15 cellular contexts compared by ENCODE assay signal in genomic region chr5:177089146-177089545, GRCh38. TPM values are rescaled to one million over a fixed set of nuclear protein-coding genes. Genes with fewer than 3 reads are reported as not detected.
DNase-seq lines count a peak whose midpoint lies in the region; ATAC-seq and TF ChIP-seq lines count a peak whose summit lies in the region.
"Had no signal": no experiment of that assay in that cellular context is flagged by ENCODE, and none has a peak within 500 bp of the region (broad histone marks: within the 10 kb centered on the region; RNA-seq: fewer than 3 reads in every experiment).

No MANE protein-coding gene starts in this region.

- H3K4me1 ChIP-seq in mucosa of rectum (ENCODE audit: control insufficient read depth in 2 of 2, insufficient read depth in 2 of 2, low read length in 2 of 2) (peaks cover 29 to 33% of the 10 kb centered on the region in 2 donors), upper lobe of right lung (peaks cover 21% of the 10 kb centered on the region)
- H3K4me1 ChIP-seq in CD8-positive, alpha-beta T cell (ENCODE audit: insufficient read depth, low read length): peaks cover 10% of the 10 kb centered on the region

- H3K9me3 ChIP-seq in MG63 (no peaks in the 10 kb centered on the region), mucosa of rectum (ENCODE audit: control insufficient read depth in 2 of 2, low read length in 2 of 2) (no peaks in the 10 kb centered on the region), upper lobe of right lung (no peaks in the 10 kb centered on the region)
- H3K9me3 ChIP-seq in CD8-positive, alpha-beta T cell (ENCODE audit: low read length): no peaks in the 10 kb centered on the region
- H3K9me3 ChIP-seq: prostate gland had no signal

- no peak overlapping the region; the same call in 1 of the 2 replicates for H3K4me3 ChIP-seq in MG63
- peak overlapping the region in 1 of 2 donors; percentile 56 for H3K4me3 ChIP-seq in mucosa of rectum (ENCODE audit: low read length in 2 of 2)
- H3K4me3 ChIP-seq in upper lobe of right lung: peak overlapping the region; percentile 19
- H3K4me3 ChIP-seq in CD8-positive, alpha-beta T cell (ENCODE audit: low read depth, low read length): no peak overlapping the region
- H3K4me3 ChIP-seq: prostate gland had no signal

- ATAC-seq in upper lobe of right lung: no peak
- no peak for ATAC-seq in CD8-positive, alpha-beta T cell
- ATAC-seq: activated CD8-positive, alpha-beta T cell treated with anti-CD3 and anti-CD28 coated beads, Interleukin-2, amount 10 ng/mL, durations not matched to agents 7 days and 5 days had no signal

- intact Hi-C loops in upper lobe of right lung (cut with DNase I): no loop called here
- intact Hi-C loops in CD8-positive, alpha-beta T cell (cut with DNase I, micrococcal nuclease): loop anchor here in 1 of 2 experiments (5.0 kb wide), 1 partner anchor 442 kb away; the partner anchor contains the start of gene TSPAN17

- CTCF ChIA-PET in CD8-positive, alpha-beta T cell (lab: Charles Lee): interaction anchor here (1.5 kb wide), 1 partner anchor 17 kb away, joined by 6 read pairs; no protein-coding TSS in a partner anchor

- H3K27ac ChIP-seq in mucosa of rectum (ENCODE audit: low read depth in 2 of 2, low read length in 2 of 2): peak overlapping the region; percentile 3 to 52
- peak overlapping the region; percentile 68 for H3K27ac ChIP-seq in upper lobe of right lung
- H3K27ac ChIP-seq in CD8-positive, alpha-beta T cell (ENCODE audit: low read depth, low read length): no peak overlapping the region
- H3K27ac ChIP-seq: prostate gland, WERI-Rb-1 had no signal

- no peak overlapping the region for H3K9ac ChIP-seq in mucosa of rectum (ENCODE audit: low read depth in 1 of 2, low read length in 2 of 2)

- POLR2A ChIA-PET in CD8-positive, alpha-beta T cell (lab: Charles Lee): no interaction called here

- H3K27ac Mint-ChIP-seq in CD8-positive, alpha-beta T cell: no peak overlapping the region
- H3K27ac Mint-ChIP-seq: activated CD8-positive, alpha-beta T cell treated with anti-CD3 and anti-CD28 coated beads, Interleukin-2, amount 10 ng/mL, durations not matched to agents 7 days and 5 days; HFFc6 had no signal

- peak; percentile 68 for DNase-seq in MG63
- peak; percentile 18 for DNase-seq in fibroblast of gingiva (ENCODE audit: low read depth)
- DNase-seq in upper lobe of right lung: no peak
- no peak for DNase-seq in CD8-positive, alpha-beta T cell
- DNase-seq in NCI-H2107 treated with DMSO at 0.1 percent for 48 hours (lab: John Stamatoyannopoulos, UW; ENCODE audit: unreplicated experiment): no peak
- DNase-seq in H4 (ENCODE audit: low spot score): no peak
- DNase-seq: activated CD8-positive, alpha-beta T cell treated with anti-CD3 and anti-CD28 coated beads, Interleukin-2, amount 10 ng/mL, durations not matched to agents 7 days and 5 days; central memory CD4-positive, alpha-beta T cell; effector CD8-positive, alpha-beta T cell; HFFc6; NCI-H1048; T-helper 1 cell; WERI-Rb-1 had no signal

- H3K36me3 Mint-ChIP-seq in CD8-positive, alpha-beta T cell: no peaks in the 10 kb centered on the region

- peaks cover 57% of the 10 kb centered on the region for H3K36me3 ChIP-seq in MG63
- peaks cover 6 to 19% of the 10 kb centered on the region in 2 donors for H3K36me3 ChIP-seq in mucosa of rectum (ENCODE audit: control insufficient read depth in 2 of 2, insufficient read depth in 2 of 2, low read length in 2 of 2)
- H3K36me3 ChIP-seq in upper lobe of right lung: no peaks in the 10 kb centered on the region
- H3K36me3 ChIP-seq in CD8-positive, alpha-beta T cell (ENCODE audit: insufficient read depth, low read length): no peaks in the 10 kb centered on the region
- H3K36me3 ChIP-seq: prostate gland, WERI-Rb-1 had no signal

- no peaks in the 10 kb centered on the region for H3K27me3 ChIP-seq in MG63
- H3K27me3 ChIP-seq in mucosa of rectum (ENCODE audit: control insufficient read depth in 2 of 2, insufficient read depth in 2 of 2, low read length in 2 of 2): no peaks in the 10 kb centered on the region
- no peaks in the 10 kb centered on the region for H3K27me3 ChIP-seq in upper lobe of right lung
- H3K27me3 ChIP-seq in CD8-positive, alpha-beta T cell (ENCODE audit: insufficient read depth, low read length): no peaks in the 10 kb centered on the region

- peaks cover 8% of the 10 kb centered on the region for H3K4me1 Mint-ChIP-seq in CD8-positive, alpha-beta T cell (ENCODE audit: low read depth)

- no peak overlapping the region for H3K4me3 Mint-ChIP-seq in CD8-positive, alpha-beta T cell
- H3K4me3 Mint-ChIP-seq: activated CD8-positive, alpha-beta T cell treated with anti-CD3 and anti-CD28 coated beads, Interleukin-2, amount 10 ng/mL, durations not matched to agents 7 days and 5 days; HFFc6 had no signal

- peaks cover 20% of the 10 kb centered on the region for H3K27me3 Mint-ChIP-seq in CD8-positive, alpha-beta T cell (ENCODE audit: low read depth)

- TF ChIP-seq CTCF in upper lobe of right lung (IDR thresholded peaks at IDR 0.05): no peak
- no peak for TF ChIP-seq CTCF in CD8-positive, alpha-beta T cell (IDR thresholded peaks at IDR 0.05)

- no peaks in the 10 kb centered on the region for H3K9me3 Mint-ChIP-seq in CD8-positive, alpha-beta T cell
- H3K9me3 Mint-ChIP-seq: HFFc6 had no signal

RNA-seq across cellular contexts. Expression of gene FGFR4, which starts 2.4 kb away (rescaled TPM):
- total RNA-seq in MG63 (2014; rRNA removed; shearing (Covaris generic); ENCODE audit: low replicate concordance): 51.3 and 96.6 TPM in 2 replicates
- total RNA-seq in upper lobe of right lung: 109 TPM
- total RNA-seq in CD8-positive, alpha-beta T cell: 1 to 10 TPM; 2.6 TPM
- total RNA-seq in H4 (2014; rRNA removed; shearing (Covaris generic)): 11.4 and 16.9 TPM in 2 replicates

RNA-seq across cellular contexts. Expression of gene NSD1, which starts 44.4 kb away (rescaled TPM):
- total RNA-seq in MG63 (2014; rRNA removed; shearing (Covaris generic); ENCODE audit: low replicate concordance): 30.9 and 43.8 TPM in 2 replicates
- total RNA-seq in upper lobe of right lung: 67.7 TPM
- total RNA-seq in CD8-positive, alpha-beta T cell: 10 to 100 TPM; 71.8 to 75.2 TPM
- total RNA-seq in H4 (2014; rRNA removed; shearing (Covaris generic)): 27.6 and 30.3 TPM in 2 replicates

Comparison
In these comparisons a context has a peak if more than half of its experiments do, and no peak if none do; other contexts are left out.
1. DNase-seq: peak in MG63 (single experiment) and fibroblast of gingiva (single experiment); none in upper lobe of right lung (single experiment), CD8-positive, alpha-beta T cell (0 of 7), NCI-H2107 treated with DMSO at 0.1 percent for 48 hours (single experiment) and H4 (single experiment).